Comparison of ENCODE assay signal across 37 cellular contexts in the genomic region with DNA sequence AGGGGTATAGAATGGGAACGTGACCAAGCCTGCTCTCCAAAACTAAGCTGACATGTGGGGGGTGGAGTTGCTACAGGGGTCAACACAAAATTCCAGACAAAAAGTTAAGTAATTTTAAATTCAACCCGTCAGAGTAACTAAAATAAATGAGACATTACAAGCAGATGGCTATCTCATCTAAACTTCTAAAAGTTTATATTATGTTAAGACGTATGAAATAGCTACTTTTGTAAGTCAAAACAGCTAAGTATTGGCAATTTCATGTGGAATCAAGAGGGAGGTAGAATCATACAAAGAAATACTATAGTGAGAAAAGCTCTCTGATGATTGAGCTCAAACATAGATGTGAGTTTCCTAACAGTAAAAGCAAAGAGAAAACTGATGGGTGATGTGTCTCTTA.
"Had no signal": no experiment of that assay in that cellular context is flagged by ENCODE, and none has a peak within 500 bp of the region (broad histone marks: within the 10 kb centered on the region; RNA-seq: fewer than 3 reads in every experiment).

No MANE protein-coding gene starts in this region.

- H3K4me3 Mint-ChIP-seq: activated naive CD4-positive, alpha-beta T cell treated with anti-CD3 and anti-CD28 coated beads for 36 hours; activated naive CD4-positive, alpha-beta T cell treated with anti-CD3 and anti-CD28 coated beads, Interleukin-2, amount 10 ng/mL, durations not matched to agents 7 days and 5 days; activated naive CD4-positive, alpha-beta T cell treated with anti-CD3 and anti-CD28 coated beads, Interleukin-2, amount 50 U/mL, for 24 hours; activated naive CD8-positive, alpha-beta T cell; activated naive CD8-positive, alpha-beta T cell treated with anti-CD3 and anti-CD28 coated beads for 36 hours; activated naive CD8-positive, alpha-beta T cell treated with anti-CD3 and anti-CD28 coated beads, Interleukin-2, amount 10 ng/mL, durations not matched to agents 7 days and 5 days; activated naive CD8-positive, alpha-beta T cell treated with anti-CD3 and anti-CD28 coated beads, Interleukin-2, amount 50 U/mL, for 24 hours; activated T-cell treated with anti-CD3 and anti-CD28 coated beads, Interleukin-2, amount 50 U/mL, for 24 hours; activated T-cell treated with anti-CD3 and anti-CD28 coated beads, Interleukin-2, amount 50 U/mL, for 4 hours; activated T-cell treated with anti-CD3 and anti-CD28 coated beads, Interleukin-2, amount 50 U/mL, for 72 hours; activated T-helper 1 cell treated with anti-CD3 and anti-CD28 coated beads, Interleukin-12 subunit alpha, Interleukin-12 subunit beta, Interleukin-2, Interleukin-4 antibody, amounts not matched to agents 30 ng/mL and 10 ng/mL and 1 ng/mL, durations not matched to agents 14 hours and 24 hours and 36 hours; activated T-helper 17 cell treated with anti-CD3 and anti-CD28 coated beads, Interleukin-2, amount 50 U/mL, for 72 hours; brain; central memory CD8-positive, alpha-beta T cell had no signal

- H3K27ac ChIP-seq: adrenal gland, ascending aorta, body of pancreas, brain microvascular endothelial cell, breast epithelium, cardiac muscle cell had no signal

- H3K9me3 Mint-ChIP-seq: activated naive CD4-positive, alpha-beta T cell treated with anti-CD3 and anti-CD28 coated beads for 36 hours; activated naive CD4-positive, alpha-beta T cell treated with anti-CD3 and anti-CD28 coated beads, Interleukin-2, amount 10 ng/mL, durations not matched to agents 7 days and 5 days; activated naive CD4-positive, alpha-beta T cell treated with anti-CD3 and anti-CD28 coated beads, Interleukin-2, amount 50 U/mL, for 24 hours; activated naive CD4-positive, alpha-beta T cell treated with anti-CD3 and anti-CD28 coated beads, Interleukin-2, amount 50 U/mL, for 72 hours; activated naive CD8-positive, alpha-beta T cell treated with anti-CD3 and anti-CD28 coated beads for 36 hours; activated naive CD8-positive, alpha-beta T cell treated with anti-CD3 and anti-CD28 coated beads, Interleukin-2, amount 10 ng/mL, durations not matched to agents 7 days and 5 days; activated naive CD8-positive, alpha-beta T cell treated with anti-CD3 and anti-CD28 coated beads, Interleukin-2, amount 50 U/mL, for 24 hours; activated T-cell treated with anti-CD3 and anti-CD28 coated beads, Interleukin-2, amount 50 U/mL, for 24 hours; activated T-cell treated with anti-CD3 and anti-CD28 coated beads, Interleukin-2, amount 50 U/mL, for 4 hours; activated T-cell treated with anti-CD3 and anti-CD28 coated beads, Interleukin-2, amount 50 U/mL, for 72 hours; activated T-helper 1 cell treated with anti-CD3 and anti-CD28 coated beads, Interleukin-12 subunit alpha, Interleukin-12 subunit beta, Interleukin-2, Interleukin-4 antibody, amounts not matched to agents 30 ng/mL and 10 ng/mL and 1 ng/mL, durations not matched to agents 14 hours and 24 hours and 36 hours; activated T-helper 17 cell treated with anti-CD3 and anti-CD28 coated beads, Interleukin-2, amount 50 U/mL, for 72 hours; activated T-helper 2 cell treated with anti-CD3 and anti-CD28 coated beads, Interferon-gamma antibody, Interleukin-2, Interleukin-4, amounts not matched to agents 10 μg/mL and 5 μg/mL and 100 μg/mL, durations not matched to agents 14 hours and 24 hours and 36 hours; brain; central memory CD8-positive, alpha-beta T cell had no signal

- H3K27ac Mint-ChIP-seq: activated naive CD4-positive, alpha-beta T cell treated with anti-CD3 and anti-CD28 coated beads for 36 hours; activated naive CD4-positive, alpha-beta T cell treated with anti-CD3 and anti-CD28 coated beads, Interleukin-2, amount 10 ng/mL, durations not matched to agents 7 days and 5 days; activated naive CD4-positive, alpha-beta T cell treated with anti-CD3 and anti-CD28 coated beads, Interleukin-2, amount 50 U/mL, for 24 hours; activated naive CD4-positive, alpha-beta T cell treated with anti-CD3 and anti-CD28 coated beads, Interleukin-2, amount 50 U/mL, for 72 hours; activated naive CD8-positive, alpha-beta T cell; activated naive CD8-positive, alpha-beta T cell treated with anti-CD3 and anti-CD28 coated beads for 36 hours; activated naive CD8-positive, alpha-beta T cell treated with anti-CD3 and anti-CD28 coated beads, Interleukin-2, amount 10 ng/mL, durations not matched to agents 7 days and 5 days; activated naive CD8-positive, alpha-beta T cell treated with anti-CD3 and anti-CD28 coated beads, Interleukin-2, amount 50 U/mL, for 24 hours; activated T-cell treated with anti-CD3 and anti-CD28 coated beads, Interleukin-2, amount 50 U/mL, for 24 hours; activated T-cell treated with anti-CD3 and anti-CD28 coated beads, Interleukin-2, amount 50 U/mL, for 72 hours; activated T-helper 1 cell treated with anti-CD3 and anti-CD28 coated beads, Interleukin-12 subunit alpha, Interleukin-12 subunit beta, Interleukin-2, Interleukin-4 antibody, amounts not matched to agents 30 ng/mL and 10 ng/mL and 1 ng/mL, durations not matched to agents 14 hours and 24 hours and 36 hours; activated T-helper 17 cell treated with anti-CD3 and anti-CD28 coated beads, Interleukin-2, amount 50 U/mL, for 72 hours; activated T-helper 2 cell treated with anti-CD3 and anti-CD28 coated beads, Interferon-gamma antibody, Interleukin-2, Interleukin-4, amounts not matched to agents 10 μg/mL and 5 μg/mL and 100 μg/mL, durations not matched to agents 14 hours and 24 hours and 36 hours; brain had no signal

- H3K36me3 Mint-ChIP-seq: activated naive CD4-positive, alpha-beta T cell treated with anti-CD3 and anti-CD28 coated beads, Interleukin-2, amount 10 ng/mL, durations not matched to agents 7 days and 5 days; activated naive CD4-positive, alpha-beta T cell treated with anti-CD3 and anti-CD28 coated beads, Interleukin-2, amount 50 U/mL, for 24 hours; activated naive CD4-positive, alpha-beta T cell treated with anti-CD3 and anti-CD28 coated beads, Interleukin-2, amount 50 U/mL, for 72 hours; activated naive CD8-positive, alpha-beta T cell; activated naive CD8-positive, alpha-beta T cell treated with anti-CD3 and anti-CD28 coated beads for 36 hours; activated naive CD8-positive, alpha-beta T cell treated with anti-CD3 and anti-CD28 coated beads, Interleukin-2, amount 10 ng/mL, durations not matched to agents 7 days and 5 days; brain had no signal

- DNase-seq: activated effector memory CD4-positive, alpha-beta T cell treated with anti-CD3 and anti-CD28 coated beads, Interleukin-2, amount 50 U/mL, for 16 hours; activated effector memory CD4-positive, alpha-beta T cell treated with Interleukin-2 at 50 U/mL for 16 hours; activated gamma-delta T cell; activated gamma-delta T cell treated with Interleukin-2 at 50 U/mL for 16 hours; activated naive CD4-positive, alpha-beta T cell; activated naive CD4-positive, alpha-beta T cell treated with anti-CD3 and anti-CD28 coated beads for 36 hours; activated naive CD4-positive, alpha-beta T cell treated with anti-CD3 and anti-CD28 coated beads, Interleukin-2, amount 10 ng/mL, durations not matched to agents 7 days and 5 days; activated naive CD4-positive, alpha-beta T cell treated with anti-CD3 and anti-CD28 coated beads, Interleukin-2, amount 50 U/mL, for 16 hours; activated naive CD4-positive, alpha-beta T cell treated with Interleukin-2 at 50 U/mL for 16 hours; activated naive CD8-positive, alpha-beta T cell treated with anti-CD3 and anti-CD28 coated beads for 36 hours; activated naive CD8-positive, alpha-beta T cell treated with anti-CD3 and anti-CD28 coated beads, Interleukin-2, amount 10 ng/mL, durations not matched to agents 7 days and 5 days; activated naive CD8-positive, alpha-beta T cell treated with anti-CD3 and anti-CD28 coated beads, Interleukin-2, amount 50 U/mL, for 24 hours; activated T-cell treated with anti-CD3 and anti-CD28 coated beads, Interleukin-2, amount 50 U/mL, for 24 hours; activated T-cell treated with anti-CD3 and anti-CD28 coated beads, Interleukin-2, amount 50 U/mL, for 4 hours; activated T-cell treated with anti-CD3 and anti-CD28 coated beads, Interleukin-2, amount 50 U/mL, for 48 hours; activated T-cell treated with anti-CD3 and anti-CD28 coated beads, Interleukin-2, amount 50 U/mL, for 72 hours; adrenal gland; amniotic stem cell; amygdala; anterior cingulate cortex; aorta; body of pancreas; brain microvascular endothelial cell; caudate nucleus; central memory CD4-positive, alpha-beta T cell; cerebellar nuclear complex had no signal

- H3K36me3 ChIP-seq: adrenal gland, ascending aorta, brain microvascular endothelial cell, breast epithelium, cardiac muscle cell had no signal

- ATAC-seq: activated naive CD4-positive, alpha-beta T cell treated with anti-CD3 and anti-CD28 coated beads, Interleukin-2, amount 50 U/mL, for 72 hours; activated naive CD8-positive, alpha-beta T cell treated with anti-CD3 and anti-CD28 coated beads, Interleukin-2, amount 50 U/mL, for 24 hours; activated T-cell treated with anti-CD3 and anti-CD28 coated beads, Interleukin-2, amount 50 U/mL, for 4 hours; activated T-cell treated with anti-CD3 and anti-CD28 coated beads, Interleukin-2, amount 50 U/mL, for 72 hours; activated T-helper 17 cell treated with anti-CD3 and anti-CD28 coated beads, Interleukin-2, amount 50 U/mL, for 72 hours; body of pancreas had no signal

- H3K9me3 ChIP-seq: adrenal gland, ascending aorta, body of pancreas, breast epithelium had no signal

- H3K27me3 ChIP-seq: ascending aorta, body of pancreas, brain microvascular endothelial cell had no signal

- H3K4me1 Mint-ChIP-seq: activated naive CD4-positive, alpha-beta T cell treated with anti-CD3 and anti-CD28 coated beads, Interleukin-2, amount 10 ng/mL, durations not matched to agents 7 days and 5 days; activated naive CD4-positive, alpha-beta T cell treated with anti-CD3 and anti-CD28 coated beads, Interleukin-2, amount 50 U/mL, for 24 hours; activated naive CD8-positive, alpha-beta T cell treated with anti-CD3 and anti-CD28 coated beads for 36 hours; activated naive CD8-positive, alpha-beta T cell treated with anti-CD3 and anti-CD28 coated beads, Interleukin-2, amount 10 ng/mL, durations not matched to agents 7 days and 5 days; activated naive CD8-positive, alpha-beta T cell treated with anti-CD3 and anti-CD28 coated beads, Interleukin-2, amount 50 U/mL, for 24 hours; activated T-helper 17 cell treated with anti-CD3 and anti-CD28 coated beads, Interleukin-2, amount 50 U/mL, for 72 hours; central memory CD8-positive, alpha-beta T cell had no signal

- H3K4me3 ChIP-seq: adrenal gland, ascending aorta, body of pancreas, breast epithelium, cardiac muscle cell had no signal

- H3K4me1 ChIP-seq: adrenal gland, ascending aorta, body of pancreas, breast epithelium had no signal
